In the genomic region with DNA sequence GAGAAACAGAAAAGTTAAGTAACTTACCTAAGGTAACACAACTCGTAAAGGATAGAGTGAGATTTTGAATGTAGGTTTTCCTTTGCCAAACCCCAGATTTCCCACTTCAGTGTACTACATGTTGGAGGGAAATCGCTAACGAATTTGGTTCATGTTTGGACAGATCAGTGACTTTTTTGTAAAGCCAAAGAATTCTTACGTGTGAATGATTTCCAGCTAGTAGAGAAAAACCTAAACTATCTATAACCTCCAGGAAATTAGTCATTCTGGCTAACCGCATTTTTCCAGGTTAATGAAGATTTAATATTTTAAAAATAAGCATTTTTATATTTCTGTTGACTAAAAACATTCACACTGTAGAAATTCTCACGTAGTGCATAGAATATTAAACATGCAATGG, we compare ENCODE assay signal across 27 cellular contexts.
"Had no signal": no experiment of that assay in that cellular context is flagged by ENCODE, and none has a peak within 500 bp of the region (broad histone marks: within the 10 kb centered on the region; RNA-seq: fewer than 3 reads in every experiment).

No MANE protein-coding gene starts in this region.

- H3K9ac ChIP-seq: neural progenitor cell, parathyroid adenoma had no signal

- H3K36me3 ChIP-seq: colonic mucosa, esophagus squamous epithelium, lower lobe of right lung, neural progenitor cell, right lobe of liver, stomach, thyroid gland had no signal

- H3K79me2 ChIP-seq: parathyroid adenoma had no signal

- H3K27me3 Mint-ChIP-seq: dendritic cell treated with granulocyte-macrophage colony-stimulating factor and Interleukin-4, amounts not matched to agents 40 ng/mL and 50 ng/mL, for 4 days; memory B cell had no signal

- DNase-seq: colonic mucosa; effector CD8-positive, alpha-beta T cell; endodermal cell; erythroblast; esophagus squamous epithelium; left ventricle myocardium superior; lower lobe of right lung; mucosa of descending colon; naive B cell; right lobe of liver; small intestine; stimulated activated CD4-positive, alpha-beta T cell treated with anti-CD3 and anti-CD28 coated beads, Interleukin-12 subunit alpha, Interleukin-12 subunit beta, amount 100 ng/mL, for 4 hours; stimulated activated CD4-positive, alpha-beta T cell treated with anti-CD3 and anti-CD28 coated beads, Interleukin-1b, Interleukin-23, amount 100 ng/mL, for 48 hours; stimulated activated CD4-positive, alpha-beta T cell treated with anti-CD3 and anti-CD28 coated beads, Interleukin-4, amount 100 ng/mL, for 1 hour; stimulated activated CD8-positive, alpha-beta memory T cell treated with anti-CD3 and anti-CD28 coated beads, Interleukin-4, amount 100 ng/mL, for 48 hours; stimulated activated naive CD4-positive, alpha-beta T cell; stomach; thyroid gland had no signal

- H3K9me3 ChIP-seq: colonic mucosa, esophagus squamous epithelium, lower lobe of right lung, mucosa of descending colon, right lobe of liver, thyroid gland had no signal

- H3K4me2 ChIP-seq: neural progenitor cell had no signal

- H3K4me1 ChIP-seq: colonic mucosa, lower lobe of right lung, parathyroid adenoma, right lobe of liver, stomach, thyroid gland had no signal

- H3K36me3 Mint-ChIP-seq: memory B cell, naive B cell had no signal

- H3K4me3 Mint-ChIP-seq: dendritic cell treated with granulocyte-macrophage colony-stimulating factor and Interleukin-4, amounts not matched to agents 40 ng/mL and 50 ng/mL, for 4 days; endodermal cell; memory B cell; mesothelial cell of epicardium; nephron; neural progenitor cell had no signal

- H2AFZ ChIP-seq: neural progenitor cell, parathyroid adenoma had no signal

- H3K27ac Mint-ChIP-seq: dendritic cell treated with granulocyte-macrophage colony-stimulating factor and Interleukin-4, amounts not matched to agents 40 ng/mL and 50 ng/mL, for 4 days; endodermal cell; memory B cell; mesothelial cell of epicardium; naive B cell; nephron; neural progenitor cell; progenitor cell of endocrine pancreas had no signal

- H3K27me3 ChIP-seq: colonic mucosa, esophagus squamous epithelium, neural progenitor cell, right lobe of liver, stomach, thyroid gland had no signal

- FAIRE-seq: frontal cortex, islet of Langerhans, small intestine had no signal

- H3K27ac ChIP-seq: colonic mucosa, esophagus squamous epithelium, lower lobe of right lung, neural progenitor cell, parathyroid adenoma, right lobe of liver, stomach, thyroid gland had no signal

- ATAC-seq: left ventricle myocardium superior, lower lobe of right lung, mucosa of descending colon, right lobe of liver had no signal

- H3K4me3 ChIP-seq: colonic mucosa, esophagus squamous epithelium, lower lobe of right lung, mucosa of descending colon, neural progenitor cell, right lobe of liver, stomach, thyroid gland had no signal

- H3K9me3 Mint-ChIP-seq: dendritic cell treated with granulocyte-macrophage colony-stimulating factor and Interleukin-4, amounts not matched to agents 40 ng/mL and 50 ng/mL, for 4 days; mesothelial cell of epicardium had no signal

- H3K4me1 Mint-ChIP-seq: memory B cell, naive B cell had no signal
